Comparison of ENCODE assay signal across 13 cellular contexts in the genomic region with DNA sequence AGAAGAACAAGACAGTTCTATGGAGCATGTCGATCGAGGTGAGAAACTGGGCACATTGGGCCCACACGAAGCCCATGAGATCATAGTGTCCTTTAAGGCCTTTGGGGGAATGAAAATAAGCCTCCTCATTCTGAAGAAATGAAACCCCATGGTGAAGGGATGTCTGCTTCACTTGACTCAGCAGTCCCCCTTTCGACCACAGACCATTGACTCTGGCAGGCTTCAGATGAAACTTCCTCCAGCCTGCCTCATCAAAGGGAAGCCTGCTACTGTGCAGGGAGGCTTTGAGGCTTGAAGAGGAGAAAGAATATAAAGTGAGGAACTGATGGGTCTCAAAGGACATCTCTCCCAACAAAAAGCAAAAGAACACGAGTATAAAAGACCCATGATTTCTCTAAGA.
A peak's percentile ranks its signal among the peaks of the same experiment; 100 is the strongest.
DNase-seq lines count a peak whose midpoint lies in the region; ATAC-seq and TF ChIP-seq lines count a peak whose summit lies in the region.
"Had no signal": no experiment of that assay in that cellular context is flagged by ENCODE, and none has a peak within 500 bp of the region (broad histone marks: within the 10 kb centered on the region; RNA-seq: fewer than 3 reads in every experiment).

No MANE protein-coding gene starts in this region.

- intact Hi-C loops in sciatic nerve (cut with DNase I), result no loop called here
- intact Hi-C loops in dorsolateral prefrontal cortex (cut with DNase I), result no loop called here

- TF ChIP-seq CTCF in GM10248 (IDR thresholded peaks at IDR 0.05; ENCODE audit: control extremely low read depth, extremely low read depth, low read depth, missing control alignments) (no peak), dorsolateral prefrontal cortex (IDR thresholded peaks at IDR 0.05 in 54 of 56, conservative IDR thresholded peaks at IDR 0.05 in 2 of 56; ENCODE audit: low read depth in 1 of 56, partially characterized antibody in 56 of 56) (no peak)

- POLR2A ChIA-PET in GM10248 (lab: Yijun Ruan, JAX), result no interaction called here

- no peak overlapping the region for H3K27ac ChIP-seq in dorsolateral prefrontal cortex
- H3K27ac ChIP-seq: heart left ventricle, ovary, stomach had no signal

- CTCF ChIA-PET in GM10248 (lab: Yijun Ruan, JAX), result interaction anchor here (1.5 kb wide), 1 partner anchor 22 kb away, joined by 3 read pairs; no protein-coding TSS in a partner anchor

- peak; percentile 71 for ATAC-seq in GM19025 (IDR thresholded peaks at IDR 0.05; ENCODE audit: low read depth, unreplicated experiment)
- peak; percentile 83 for ATAC-seq in HG02588 (IDR thresholded peaks at IDR 0.05; ENCODE audit: unreplicated experiment)
- ATAC-seq in HG03342 (IDR thresholded peaks at IDR 0.05; ENCODE audit: unreplicated experiment), result peak; percentile 89
- no peak for ATAC-seq in sciatic nerve
- ATAC-seq: heart left ventricle had no signal

- peak; percentile 17 for DNase-seq in GM10248 (ENCODE audit: extremely low spot score)
- DNase-seq in NCI-H2029 treated with DMSO at 0.1 percent for 48 hours (lab: John Stamatoyannopoulos, UW), result no peak
- DNase-seq in sciatic nerve (ENCODE audit: low spot score), result no peak
- no peak for DNase-seq in dorsolateral prefrontal cortex
- no peak for DNase-seq in T1000 (lab: John Stamatoyannopoulos, UW)
- DNase-seq: GOT3, heart left ventricle, ovary, stomach had no signal

- peaks cover 0 to 13% (median 0%) of the 10 kb centered on the region in 45 donors for H3K27me3 ChIP-seq in dorsolateral prefrontal cortex
- H3K27me3 ChIP-seq: ovary had no signal

- H3K4me3 ChIP-seq in dorsolateral prefrontal cortex, result no peak overlapping the region
- H3K4me3 ChIP-seq: heart left ventricle, lung, ovary, stomach had no signal
